In genomic region chr15:48392356-48392755, GRCh38 we compare ENCODE assay signal across 15 cellular contexts.
DNase-seq lines count a peak whose midpoint lies in the region; ATAC-seq and TF ChIP-seq lines count a peak whose summit lies in the region.
"Had no signal": no experiment of that assay in that cellular context is flagged by ENCODE, and none has a peak within 500 bp of the region (broad histone marks: within the 10 kb centered on the region; RNA-seq: fewer than 3 reads in every experiment).

No MANE protein-coding gene starts in this region.

- ATAC-seq in GM18519 (IDR thresholded peaks at IDR 0.05; ENCODE audit: low FRiP score, unreplicated experiment), result no peak
- no peak for ATAC-seq in HG03354 (IDR thresholded peaks at IDR 0.05; ENCODE audit: poor library complexity, severe bottlenecking, unreplicated experiment)
- ATAC-seq: activated CD8-positive, alpha-beta memory T cell treated with anti-CD3 and anti-CD28 coated beads, Interleukin-2, amount 10 ng/mL, durations not matched to agents 7 days and 5 days; activated naive CD4-positive, alpha-beta T cell treated with anti-CD3 and anti-CD28 coated beads, Interleukin-2, amount 50 U/mL, for 72 hours; stimulated activated memory B cell treated with anti-CD40 and anti-IgM and Interleukin-4, amounts not matched to agents 10 μg/mL and 1 μg/mL and 100 μg/mL, for 72 hours had no signal

- peaks cover 32 to 91% (median 53%) of the 10 kb centered on the region in 3 donors for H3K4me1 ChIP-seq in esophagus squamous epithelium
- H3K4me1 ChIP-seq in skeletal muscle tissue (ENCODE audit: control insufficient read depth in 3 of 3, insufficient read depth in 3 of 3, low read length in 3 of 3), result peaks cover 9 to 38% (median 14%) of the 10 kb centered on the region in 3 donors

- H3K27ac ChIP-seq in esophagus squamous epithelium, result peak overlapping the region; percentile 50 to 82 (median 74)
- H3K27ac ChIP-seq in skeletal muscle tissue (ENCODE audit: low read depth, low read length), result peak overlapping the region; percentile 28
- H3K27ac ChIP-seq: HL-60 had no signal

- H3K9me3 ChIP-seq in esophagus squamous epithelium, result no peaks in the 10 kb centered on the region
- H3K9me3 ChIP-seq in skeletal muscle tissue (ENCODE audit: control insufficient read depth in 3 of 3, low read length in 3 of 3), result no peaks in the 10 kb centered on the region

- no peak for TF ChIP-seq CTCF in esophagus squamous epithelium (IDR thresholded peaks at IDR 0.05)

- no peaks in the 10 kb centered on the region for H3K36me3 ChIP-seq in esophagus squamous epithelium
- H3K36me3 ChIP-seq in skeletal muscle tissue (ENCODE audit: control insufficient read depth in 3 of 3, insufficient read depth in 3 of 3, low read length in 3 of 3), result no peaks in the 10 kb centered on the region

- H3K4me3 ChIP-seq in esophagus squamous epithelium (no peak overlapping the region), skeletal muscle tissue (ENCODE audit: low read length in 3 of 3) (no peak overlapping the region)

- DNase-seq in NCI-H69 (lab: John Stamatoyannopoulos, UW), result peak; percentile 68
- DNase-seq in esophagus squamous epithelium (lab: John Stamatoyannopoulos, UW), result no peak
- DNase-seq in lung microvascular endothelial cell (ENCODE audit: low read depth in 2 of 2), result peak; percentile 71 to 85
- no peak for DNase-seq in SHP77 (lab: John Stamatoyannopoulos, UW)
- DNase-seq in NCI-H748 (lab: John Stamatoyannopoulos, UW; ENCODE audit: unreplicated experiment), result no peak
- DNase-seq: activated CD8-positive, alpha-beta memory T cell treated with anti-CD3 and anti-CD28 coated beads, Interleukin-2, amount 10 ng/mL, durations not matched to agents 7 days and 5 days; effector CD4-positive, alpha-beta T cell; MM.1S; NCI-H510A had no signal

- no peaks in the 10 kb centered on the region for H3K27me3 ChIP-seq in esophagus squamous epithelium
- H3K27me3 ChIP-seq in skeletal muscle tissue (ENCODE audit: control insufficient read depth in 3 of 3, insufficient read depth in 3 of 3, low read length in 3 of 3), result no peaks in the 10 kb centered on the region

- intact Hi-C loops in esophagus squamous epithelium (cut with DNase I), result no loop called here

- 10 to 19% methylated on average over 4 of the region's 4 CpGs for WGBS in esophagus squamous epithelium, 2 donors

- H3K9ac ChIP-seq in skeletal muscle tissue (ENCODE audit: low read depth in 1 of 3, low read length in 3 of 3), result no peak overlapping the region

- no peak for TF ChIP-seq POLR2A in esophagus squamous epithelium (IDR thresholded peaks at IDR 0.05)

Comparison
In these comparisons a context has a peak if more than half of its experiments do, and no peak if none do; other contexts are left out.
1. DNase-seq: peak in NCI-H69 (single experiment) and lung microvascular endothelial cell (2 of 2); none in esophagus squamous epithelium (single experiment), SHP77 (0 of 2) and NCI-H748 (single experiment).